Comparison of ENCODE assay signal across 23 cellular contexts in the genomic region with DNA sequence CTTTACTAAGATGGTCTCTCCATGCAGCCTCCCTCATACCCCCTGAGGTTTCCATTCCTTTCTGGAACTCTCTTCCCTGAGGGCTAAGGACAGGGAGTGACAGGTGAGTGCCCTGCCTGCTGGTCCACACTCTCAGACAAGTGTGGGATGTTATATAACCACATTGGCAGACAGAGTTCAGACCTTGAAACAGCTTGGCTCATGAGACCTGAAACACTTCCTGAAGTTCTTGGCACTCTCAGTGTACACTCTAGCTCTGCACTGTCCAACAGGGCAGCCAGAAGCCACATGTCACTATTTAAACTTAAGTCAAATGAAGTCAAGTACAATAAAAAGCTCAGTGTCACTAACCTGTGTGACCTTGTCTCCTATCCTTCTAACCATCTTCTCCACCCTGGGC.
DNase-seq lines count a peak whose midpoint lies in the region; ATAC-seq, FAIRE-seq and TF ChIP-seq lines count a peak whose summit lies in the region.
"Had no signal": no experiment of that assay in that cellular context is flagged by ENCODE, and none has a peak within 500 bp of the region (broad histone marks: within the 10 kb centered on the region; RNA-seq: fewer than 3 reads in every experiment).

No MANE protein-coding gene starts in this region.

- TF ChIP-seq POLR2A in HepG2 (IDR thresholded peaks at IDR 0.05; ENCODE audit: insufficient read depth in 1 of 2, low read depth in 2 of 2, low read length in 2 of 2), result no peak
- TF ChIP-seq POLR2A in heart left ventricle (IDR thresholded peaks at IDR 0.05), result no peak

- no peak overlapping the region for H3K9ac ChIP-seq in liver (ENCODE audit: low read depth in 1 of 2, low read length in 2 of 2)
- no peak overlapping the region for H3K9ac ChIP-seq in HepG2 (ENCODE audit: insufficient read depth, low read depth, low read length)

- peaks cover 0 to 2% of the 10 kb centered on the region in 2 donors for H3K9me3 Mint-ChIP-seq in natural killer cell
- H3K9me3 Mint-ChIP-seq: activated naive CD8-positive, alpha-beta T cell treated with anti-CD3 and anti-CD28 coated beads, Interleukin-2, amount 50 U/mL, for 24 hours; T-helper 1 cell treated with Interleukin-12 subunit alpha and Interleukin-12 subunit beta and Interleukin-4 antibody, amounts not matched to agents 30 μg/mL and 1 μg/mL, for 36 hours had no signal

- H3K4me1 ChIP-seq in liver (ENCODE audit: control insufficient read depth in 4 of 4, insufficient read depth in 4 of 4, low read length in 3 of 4) (peaks cover 0 to 16% (median 10%) of the 10 kb centered on the region in 4 donors), HepG2 (ENCODE audit: insufficient read depth, low read length) (no peaks in the 10 kb centered on the region), heart left ventricle (peaks cover 0 to 24% (median 8%) of the 10 kb centered on the region in 12 donors)
- H3K4me1 ChIP-seq: SJCRH30 had no signal

- CTCF ChIA-PET in HepG2 (lab: Yijun Ruan, JAX; ENCODE audit: low intra/inter-chr PET ratio, low total read pairs), result no interaction called here

- no peaks in the 10 kb centered on the region for H3K36me3 Mint-ChIP-seq in natural killer cell
- H3K36me3 Mint-ChIP-seq: mesothelial cell of epicardium had no signal

- no peaks in the 10 kb centered on the region for H3K4me1 Mint-ChIP-seq in natural killer cell

- no peaks in the 10 kb centered on the region for H3K9me3 ChIP-seq in liver (ENCODE audit: control insufficient read depth in 4 of 4, low read length in 3 of 4)
- H3K9me3 ChIP-seq in HepG2 (ENCODE audit: low read length), result no peaks in the 10 kb centered on the region
- no peaks in the 10 kb centered on the region for H3K9me3 ChIP-seq in heart left ventricle
- H3K9me3 ChIP-seq: SJCRH30 had no signal

- POLR2A ChIA-PET in HepG2 (lab: Yijun Ruan, JAX), result no interaction called here

- FAIRE-seq in HepG2 (lab: Jason Lieb, UNC), result no peak
- FAIRE-seq: A204.1, bronchial epithelial cell, urothelium cell line had no signal

- H3K27me3 Mint-ChIP-seq in natural killer cell (ENCODE audit: low read depth in 2 of 2), result peaks cover 16 to 23% of the 10 kb centered on the region in 2 donors

- TF ChIP-seq CTCF in liver (IDR thresholded peaks at IDR 0.05; ENCODE audit: low read depth, low read length, missing input control), result no peak
- TF ChIP-seq CTCF in HepG2 (CRISPR knock-in tag; IDR thresholded peaks at IDR 0.05), result no peak
- TF ChIP-seq CTCF in heart left ventricle (IDR thresholded peaks at IDR 0.05), result no peak
- TF ChIP-seq CTCF in natural killer cell (IDR thresholded peaks at IDR 0.05), result no peak

- no peak overlapping the region for H3K4me3 Mint-ChIP-seq in natural killer cell
- H3K4me3 Mint-ChIP-seq: activated naive CD8-positive, alpha-beta T cell treated with anti-CD3 and anti-CD28 coated beads, Interleukin-2, amount 50 U/mL, for 24 hours; mesothelial cell of epicardium; T-helper 1 cell treated with Interleukin-12 subunit alpha and Interleukin-12 subunit beta and Interleukin-4 antibody, amounts not matched to agents 30 μg/mL and 1 μg/mL, for 36 hours had no signal

- no peak overlapping the region for H3K27ac Mint-ChIP-seq in natural killer cell
- H3K27ac Mint-ChIP-seq: activated naive CD8-positive, alpha-beta T cell treated with anti-CD3 and anti-CD28 coated beads, Interleukin-2, amount 50 U/mL, for 24 hours; mesothelial cell of epicardium; T-helper 1 cell treated with Interleukin-12 subunit alpha and Interleukin-12 subunit beta and Interleukin-4 antibody, amounts not matched to agents 30 μg/mL and 1 μg/mL, for 36 hours had no signal

- in situ Hi-C loops in HepG2 (cut with HindIII; ENCODE audit: extremely low pct_ligation_motif_present, low pct_unique_long_range_greater_than_20kb), result no loop called here

- DNase-seq in HepG2 (ENCODE audit: low spot score) (no peak), heart left ventricle (no peak), myocyte (ENCODE audit: low read depth) (peak; percentile 33), natural killer cell (no peak), OCI-M1 (lab: John Stamatoyannopoulos, UW) (no peak), NOMO-1 treated with DMSO at 0.1 percent for 48 hours (lab: John Stamatoyannopoulos, UW; ENCODE audit: unreplicated experiment) (no peak)
- DNase-seq: activated CD8-positive, alpha-beta memory T cell treated with anti-CD3 and anti-CD28 coated beads, Interleukin-2, amount 50 U/mL, for 48 hours; activated naive CD8-positive, alpha-beta T cell treated with anti-CD3 and anti-CD28 coated beads, Interleukin-2, amount 50 U/mL, for 24 hours; foreskin melanocyte; HCEC 1CT; islet precursor cell; NCI-H2171; NCI-H526; SJCRH30; stimulated activated CD4-positive, alpha-beta T cell treated with anti-CD3 and anti-CD28 coated beads, Interleukin-12 subunit alpha, Interleukin-12 subunit beta, amount 100 ng/mL, for 4 hours had no signal

- no TSS peak for BruUV-seq in HepG2 (replicated peaks; lab: Mats Ljungman, UMichigan)

- TF ChIP-seq EP300 in HepG2 (IDR thresholded peaks at IDR 0.05; ENCODE audit: low read depth in 2 of 2, low read length in 2 of 2) (no peak), HepG2 (CRISPR knock-in tag; IDR thresholded peaks at IDR 0.05; ENCODE audit: borderline replicate concordance) (no peak)

- H3K4me3 ChIP-seq in liver (ENCODE audit: low read depth in 1 of 3, low read length in 3 of 3), result no peak overlapping the region
- no peak overlapping the region for H3K4me3 ChIP-seq in HepG2 (replicated peaks in 1 of 3; ENCODE audit: insufficient read depth in 1 of 3, low read depth in 2 of 3, low read length in 3 of 3)
- no peak overlapping the region for H3K4me3 ChIP-seq in heart left ventricle
- H3K4me3 ChIP-seq: SJCRH30 had no signal

- H3K27ac ChIP-seq in liver (ENCODE audit: low read depth in 1 of 2, low read length in 2 of 2), result no peak overlapping the region
- H3K27ac ChIP-seq in HepG2 (ENCODE audit: extremely low read length, insufficient read depth, low read length), result no peak overlapping the region
- no peak overlapping the region for H3K27ac ChIP-seq in heart left ventricle
- H3K27ac ChIP-seq: epithelial cell of prostate, SJCRH30 had no signal

- H3K36me3 ChIP-seq in liver (ENCODE audit: control insufficient read depth in 4 of 4, insufficient read depth in 3 of 4, low read depth in 1 of 4, low read length in 3 of 4) (no peaks in the 10 kb centered on the region), HepG2 (replicated peaks in 1 of 2; ENCODE audit: control insufficient read depth in 1 of 2, insufficient read depth in 2 of 2, low read length in 2 of 2) (no peaks in the 10 kb centered on the region), heart left ventricle (no peaks in the 10 kb centered on the region)
- H3K36me3 ChIP-seq: SJCRH30 had no signal

- no peaks in the 10 kb centered on the region for H3K79me2 ChIP-seq in HepG2 (ENCODE audit: insufficient read depth, low read length)

- TF ChIP-seq RAD21 in liver (IDR thresholded peaks at IDR 0.05) (peak; percentile 28 to 36), HepG2 (CRISPR knock-in tag; IDR thresholded peaks at IDR 0.05) (no peak)

- intact Hi-C loops in HepG2 (cut with micrococcal nuclease; ENCODE audit: unreplicated experiment), result no loop called here
- intact Hi-C loops in heart left ventricle (cut with DNase I), result loop anchor here in 6 of 10 donors (5.0 to 10.0 kb wide), 6 partner anchors 119 to 1161 kb away; no protein-coding TSS in a partner anchor
- intact Hi-C loops in natural killer cell (cut with micrococcal nuclease), result no loop called here

- H3K27me3 ChIP-seq in liver (ENCODE audit: control insufficient read depth in 4 of 4, insufficient read depth in 4 of 4, low read length in 3 of 4) (no peaks in the 10 kb centered on the region), HepG2 (ENCODE audit: control insufficient read depth in 1 of 2, insufficient read depth in 2 of 2, low read length in 2 of 2) (peaks cover 0 to 12% of the 10 kb centered on the region in 2 experiments; a peak in 2 of 5 replicates), heart left ventricle (no peaks in the 10 kb centered on the region)
- H3K27me3 ChIP-seq: SJCRH30 had no signal

- H4K20me1 ChIP-seq in HepG2 (ENCODE audit: insufficient read depth, low read length), result no peaks in the 10 kb centered on the region

- no peak for ATAC-seq in HepG2
- peak; percentile 89 to 94 (median 90) for ATAC-seq in heart left ventricle
- no peak for ATAC-seq in natural killer cell
- ATAC-seq in HG03159 (IDR thresholded peaks at IDR 0.05; ENCODE audit: unreplicated experiment), result no peak
- ATAC-seq: activated naive CD8-positive, alpha-beta T cell treated with anti-CD3 and anti-CD28 coated beads, Interleukin-2, amount 50 U/mL, for 24 hours had no signal

- no peak overlapping the region for H2AFZ ChIP-seq in HepG2 (ENCODE audit: low read length)

- H3K4me2 ChIP-seq in HepG2 (ENCODE audit: low read depth, low read length), result no peak overlapping the region

TF ChIP-seq in liver, 16 proteins besides CTCF, POLR2A, EP300 and RAD21 (continues in another document):
- TF ChIP-seq, protein P1, sequence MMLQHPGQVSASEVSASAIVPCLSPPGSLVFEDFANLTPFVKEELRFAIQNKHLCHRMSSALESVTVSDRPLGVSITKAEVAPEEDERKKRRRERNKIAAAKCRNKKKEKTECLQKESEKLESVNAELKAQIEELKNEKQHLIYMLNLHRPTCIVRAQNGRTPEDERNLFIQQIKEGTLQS (IDR thresholded peaks at IDR 0.05), result no peak
- TF ChIP-seq FOXA2 (IDR thresholded peaks at IDR 0.05) (no peak), YY1 (IDR thresholded peaks at IDR 0.05) (no peak), MAX (IDR thresholded peaks at IDR 0.05) (no peak), TAF1 (conservative IDR thresholded peaks at IDR 0.05) (no peak), HNF4G (IDR thresholded peaks at IDR 0.05) (peak; percentile 17), FOXA1 (IDR thresholded peaks at IDR 0.05) (no peak), JUND (IDR thresholded peaks at IDR 0.05) (no peak)

TF ChIP-seq in HepG2, 621 proteins besides CTCF, POLR2A, EP300 and RAD21 (continues in another document):
- TF ChIP-seq MBD4 (IDR thresholded peaks at IDR 0.05; ENCODE audit: borderline replicate concordance, low read length) (no peak), ZNF552 (CRISPR knock-in tag; IDR thresholded peaks at IDR 0.05; ENCODE audit: borderline replicate concordance) (no peak), CBX2 (IDR thresholded peaks at IDR 0.05; ENCODE audit: low read depth, low read length) (no peak), CBX2 (CRISPR knock-in tag; IDR thresholded peaks at IDR 0.05; ENCODE audit: low read depth) (no peak), SMAD1 (CRISPR knock-in tag; IDR thresholded peaks at IDR 0.05; ENCODE audit: borderline replicate concordance, low read depth) (no peak), ZZZ3 (CRISPR knock-in tag; IDR thresholded peaks at IDR 0.05; ENCODE audit: borderline replicate concordance) (no peak), ZFP62 (CRISPR knock-in tag; IDR thresholded peaks at IDR 0.05) (no peak), YY1 (IDR thresholded peaks at IDR 0.05; ENCODE audit: insufficient read depth, insufficient replicate concordance, low read depth, low read length) (no peak), PPARG (CRISPR knock-in tag; conservative IDR thresholded peaks at IDR 0.05) (no peak), NR1H2 (CRISPR knock-in tag; IDR thresholded peaks at IDR 0.05; ENCODE audit: borderline replicate concordance, low read depth) (no peak), REL (CRISPR knock-in tag; conservative IDR thresholded peaks at IDR 0.05) (no peak), ATF7-NPFF (CRISPR knock-in tag; IDR thresholded peaks at IDR 0.05; ENCODE audit: low read depth) (no peak), FOXK2 (IDR thresholded peaks at IDR 0.05) (no peak)

Comparison
In these comparisons a context has a peak if more than half of its experiments do, and no peak if none do; other contexts are left out.
1. ATAC-seq: peak in heart left ventricle (4 of 4); none in HepG2 (single experiment), natural killer cell (0 of 3) and HG03159 (single experiment).
2. intact Hi-C loops: an anchor here in heart left ventricle (5.0 to 10.0 kb wide); none called in HepG2 and natural killer cell.